In the genomic region with DNA sequence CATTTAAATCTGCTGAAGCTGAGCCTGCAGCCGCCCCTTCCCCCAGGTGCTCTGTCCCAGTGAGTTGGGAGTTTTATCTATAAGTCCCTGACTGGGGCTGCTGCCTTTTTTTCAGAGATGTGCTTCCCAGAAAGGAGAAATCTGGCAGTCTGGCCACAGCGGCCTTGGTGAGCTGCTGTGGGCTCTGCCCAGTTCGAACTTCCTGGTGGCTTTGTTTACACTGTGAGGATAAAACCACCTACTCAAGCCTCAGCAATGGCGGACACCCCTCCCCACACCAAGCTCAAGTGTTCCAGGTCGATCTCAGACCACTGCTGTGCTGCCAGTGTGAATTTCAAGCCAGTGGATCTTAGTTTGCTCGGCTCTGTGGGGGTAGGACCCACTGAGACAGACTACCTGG, we compare ENCODE assay signal across 24 cellular contexts.
DNase-seq lines count a peak whose midpoint lies in the region; ATAC-seq, FAIRE-seq and TF ChIP-seq lines count a peak whose summit lies in the region.
"Had no signal": no experiment of that assay in that cellular context is flagged by ENCODE, and none has a peak within 500 bp of the region (broad histone marks: within the 10 kb centered on the region; RNA-seq: fewer than 3 reads in every experiment).

No MANE protein-coding gene starts in this region.

- H2AK5ac ChIP-seq in mesendoderm (ENCODE audit: low read length), result no peak overlapping the region

- no peak for DNase-seq in HepG2 (ENCODE audit: low spot score)
- no peak for DNase-seq in right lobe of liver
- DNase-seq in endodermal cell, result peak; percentile 46
- DNase-seq in mesendoderm, result no peak
- DNase-seq in NOMO-1 treated with dmso at 0.1 percent for 144 hours (lab: John Stamatoyannopoulos, UW; ENCODE audit: unreplicated experiment), result no peak
- DNase-seq in NK-92 (lab: John Stamatoyannopoulos, UW; ENCODE audit: unreplicated experiment), result no peak
- no peak for DNase-seq in COR-L47 (lab: John Stamatoyannopoulos, UW)
- DNase-seq in NCI-H82 treated with DMSO at 0.1 percent for 48 hours (lab: John Stamatoyannopoulos, UW; ENCODE audit: unreplicated experiment), result no peak
- DNase-seq: CD4-positive, CD25-positive, alpha-beta regulatory T cell; DND-41; H7; Karpas-422; NCI-H1092; NCI-H1417 treated with DMSO at 0.1 percent for 48 hours; NCI-H1694 treated with DMSO at 0.1 percent for 48 hours; NCI-H526; NCI-H82; SHP77; T-cell had no signal

- no peak for TF ChIP-seq POLR2A in HepG2 (IDR thresholded peaks at IDR 0.05; ENCODE audit: insufficient read depth in 1 of 2, low read depth in 2 of 2, low read length in 2 of 2)
- no peak for TF ChIP-seq POLR2A in right lobe of liver (IDR thresholded peaks at IDR 0.05)

- peaks cover 20% of the 10 kb centered on the region for H3K27me3 Mint-ChIP-seq in endodermal cell (ENCODE audit: insufficient read depth)

- CTCF ChIA-PET in HepG2 (lab: Yijun Ruan, JAX; ENCODE audit: low intra/inter-chr PET ratio, low total read pairs), result no interaction called here

- no peak overlapping the region for H3K4ac ChIP-seq in mesendoderm (ENCODE audit: low read depth, low read length)

- H3K23ac ChIP-seq in mesendoderm (ENCODE audit: low read length), result no peak overlapping the region

- H3K27me3 ChIP-seq in HepG2 (ENCODE audit: control insufficient read depth in 1 of 2, insufficient read depth in 2 of 2, low read length in 2 of 2), result no peaks in the 10 kb centered on the region
- no peaks in the 10 kb centered on the region for H3K27me3 ChIP-seq in right lobe of liver
- H3K27me3 ChIP-seq in endodermal cell (ENCODE audit: control insufficient read depth, insufficient read depth, low read length, poor library complexity, severe bottlenecking), result no peaks in the 10 kb centered on the region
- no peaks in the 10 kb centered on the region for H3K27me3 ChIP-seq in mesendoderm (ENCODE audit: insufficient read depth, low read length, poor library complexity)
- H3K27me3 ChIP-seq: BLaER1 had no signal

- no peak overlapping the region for H2BK15ac ChIP-seq in mesendoderm (replicated peaks; ENCODE audit: low read depth)

- H3K36me3 ChIP-seq in HepG2 (replicated peaks in 1 of 2; ENCODE audit: control insufficient read depth in 1 of 2, insufficient read depth in 2 of 2, low read length in 2 of 2) (no peaks in the 10 kb centered on the region), right lobe of liver (no peaks in the 10 kb centered on the region), endodermal cell (ENCODE audit: control insufficient read depth, insufficient read depth, low read length) (no peaks in the 10 kb centered on the region), mesendoderm (ENCODE audit: control insufficient read depth, insufficient read depth, low read length) (no peaks in the 10 kb centered on the region)
- H3K36me3 ChIP-seq: BLaER1 had no signal

- H3K79me1 ChIP-seq in mesendoderm (ENCODE audit: low read length), result no peaks in the 10 kb centered on the region

- H3K36me3 Mint-ChIP-seq in endodermal cell (ENCODE audit: low read depth), result no peaks in the 10 kb centered on the region
- H3K36me3 Mint-ChIP-seq: CD4-positive, CD25-positive, alpha-beta regulatory T cell; T-cell had no signal

- H3K9ac ChIP-seq in HepG2 (ENCODE audit: insufficient read depth, low read depth, low read length), result no peak overlapping the region
- no peak overlapping the region for H3K9ac ChIP-seq in endodermal cell (ENCODE audit: extremely low read depth, low read length, poor library complexity, severe bottlenecking)
- no peak overlapping the region for H3K9ac ChIP-seq in mesendoderm (ENCODE audit: low read length)
- H3K9ac ChIP-seq: BLaER1 had no signal

- H2BK5ac ChIP-seq in mesendoderm (ENCODE audit: low read length), result no peak overlapping the region

- H3K27ac ChIP-seq in HepG2 (ENCODE audit: extremely low read length, insufficient read depth, low read length) (no peak overlapping the region), right lobe of liver (no peak overlapping the region), endodermal cell (ENCODE audit: low read depth, low read length) (no peak overlapping the region), mesendoderm (ENCODE audit: low read depth, low read length) (no peak overlapping the region)
- H3K27ac ChIP-seq: BLaER1, RWPE1 had no signal

- peak overlapping the region; percentile 67 for H3K56ac ChIP-seq in mesendoderm (ENCODE audit: low read length)

- H3K4me1 ChIP-seq in HepG2 (ENCODE audit: insufficient read depth, low read length), result peaks cover 12% of the 10 kb centered on the region; the same call in 1 of the 2 replicates
- H3K4me1 ChIP-seq in right lobe of liver, result no peaks in the 10 kb centered on the region
- H3K4me1 ChIP-seq in endodermal cell (ENCODE audit: control insufficient read depth, insufficient read depth, low read length), result peaks cover 3% of the 10 kb centered on the region
- peaks cover 2% of the 10 kb centered on the region for H3K4me1 ChIP-seq in mesendoderm (ENCODE audit: control insufficient read depth, low read depth, low read length)
- H3K4me1 ChIP-seq: BLaER1 had no signal

- intact Hi-C loops in HepG2 (cut with micrococcal nuclease; ENCODE audit: unreplicated experiment) (no loop called here), right lobe of liver (cut with DNase I) (no loop called here)

- no peak overlapping the region for H4K8ac ChIP-seq in mesendoderm (ENCODE audit: low read depth, low read length)

- TF ChIP-seq RAD21 in HepG2 (CRISPR knock-in tag; IDR thresholded peaks at IDR 0.05), result no peak

- H3K27ac Mint-ChIP-seq in endodermal cell, result no peak overlapping the region
- H3K27ac Mint-ChIP-seq: CD4-positive, CD25-positive, alpha-beta regulatory T cell; T-cell had no signal

- TF ChIP-seq EP300 in HepG2 (IDR thresholded peaks at IDR 0.05; ENCODE audit: low read depth in 2 of 2, low read length in 2 of 2) (no peak), HepG2 (CRISPR knock-in tag; IDR thresholded peaks at IDR 0.05; ENCODE audit: borderline replicate concordance) (no peak)

- in situ Hi-C loops in HepG2 (cut with HindIII; ENCODE audit: extremely low pct_ligation_motif_present, low pct_unique_long_range_greater_than_20kb), result no loop called here

- ATAC-seq in HepG2, result peak; percentile 26; the same call in 1 of the 3 replicates
- ATAC-seq in right lobe of liver, result no peak
- ATAC-seq: Panc1, T-cell had no signal

- H3K9me3 Mint-ChIP-seq in endodermal cell, result no peaks in the 10 kb centered on the region
- H3K9me3 Mint-ChIP-seq: T-cell had no signal

- WGBS in HepG2 (ENCODE audit: low lambda C conversion rate), result no CpG with 5 or more reads among the region's 6 CpGs
- 80% methylated on average over 1 of the region's 6 CpGs for WGBS in right lobe of liver (ENCODE audit: insufficient coverage, low coverage, low lambda C conversion rate, missing lambda C conversion rate)
- 84 to 88% methylated on average over 3 to 6 of the region's 6 CpGs for WGBS in endodermal cell (ENCODE audit: insufficient coverage in 1 of 2, insufficient read length in 1 of 2), 2 experiments
- no CpG with 5 or more reads among the region's 6 CpGs for WGBS in mesendoderm (ENCODE audit: extremely low coverage, insufficient coverage, low lambda C conversion rate)

- H3K4me1 Mint-ChIP-seq in endodermal cell, result peaks cover 12% of the 10 kb centered on the region
- H3K4me1 Mint-ChIP-seq: CD4-positive, CD25-positive, alpha-beta regulatory T cell; T-cell had no signal

- FAIRE-seq in HepG2 (lab: Jason Lieb, UNC), result no peak
- FAIRE-seq: A204.1, GM12892 had no signal

- BruUV-seq in HepG2 (replicated peaks; lab: Mats Ljungman, UMichigan), result no TSS peak

- H4K20me1 ChIP-seq in HepG2 (ENCODE audit: insufficient read depth, low read length), result no peaks in the 10 kb centered on the region
- H4K20me1 ChIP-seq: BLaER1 had no signal

- peak overlapping the region; percentile 39 for H3K18ac ChIP-seq in mesendoderm (ENCODE audit: low read length)

- H3K9me3 ChIP-seq in HepG2 (ENCODE audit: low read length) (no peaks in the 10 kb centered on the region), right lobe of liver (no peaks in the 10 kb centered on the region), endodermal cell (ENCODE audit: control insufficient read depth, low read length) (no peaks in the 10 kb centered on the region)
- H3K9me3 ChIP-seq: BLaER1 had no signal

- TF ChIP-seq CTCF in HepG2 (CRISPR knock-in tag; IDR thresholded peaks at IDR 0.05), result no peak
- no peak for TF ChIP-seq CTCF in right lobe of liver (IDR thresholded peaks at IDR 0.05)
- TF ChIP-seq CTCF in endodermal cell (conservative IDR thresholded peaks at IDR 0.05), result no peak

- H3K79me2 ChIP-seq in HepG2 (ENCODE audit: insufficient read depth, low read length) (no peaks in the 10 kb centered on the region), mesendoderm (ENCODE audit: control insufficient read depth, insufficient read depth, low read length) (no peaks in the 10 kb centered on the region)

- H3K4me2 ChIP-seq in HepG2 (ENCODE audit: low read depth, low read length) (peak overlapping the region; percentile 64), mesendoderm (ENCODE audit: low read length) (no peak overlapping the region)
- H3K4me2 ChIP-seq: BLaER1 had no signal

- no peak overlapping the region for H2BK120ac ChIP-seq in mesendoderm (ENCODE audit: low read depth, low read length)

- H3K4me3 ChIP-seq in HepG2 (replicated peaks in 1 of 3; ENCODE audit: insufficient read depth in 1 of 3, low read depth in 2 of 3, low read length in 3 of 3), result peak overlapping the region in 1 of 3 experiments; percentile 23; a peak in 1 of 6 replicates
- no peak overlapping the region for H3K4me3 ChIP-seq in right lobe of liver
- H3K4me3 ChIP-seq in endodermal cell (ENCODE audit: low read length), result no peak overlapping the region
- H3K4me3 ChIP-seq in mesendoderm (ENCODE audit: low read length), result no peak overlapping the region
- H3K4me3 ChIP-seq: BLaER1 had no signal

- no peak overlapping the region for H4K5ac ChIP-seq in mesendoderm (ENCODE audit: low read length)

- POLR2A ChIA-PET in HepG2 (lab: Yijun Ruan, JAX), result interaction anchor here (1.1 kb wide), 1 partner anchor 10 kb away, joined by 4 read pairs; no protein-coding TSS in a partner anchor

- no peak overlapping the region for H2AFZ ChIP-seq in HepG2 (ENCODE audit: low read length)

- H3K4me3 Mint-ChIP-seq in endodermal cell, result no peak overlapping the region
- H3K4me3 Mint-ChIP-seq: CD4-positive, CD25-positive, alpha-beta regulatory T cell; T-cell had no signal

TF ChIP-seq in HepG2, 621 proteins besides CTCF, POLR2A, EP300 and RAD21 (continues in another document):
- TF ChIP-seq KDM5A (IDR thresholded peaks at IDR 0.05; ENCODE audit: borderline replicate concordance, low read length), result no peak
- no peak for TF ChIP-seq ZSCAN9 (CRISPR knock-in tag; IDR thresholded peaks at IDR 0.05; ENCODE audit: borderline replicate concordance)
- TF ChIP-seq ELF3 (CRISPR knock-in tag; IDR thresholded peaks at IDR 0.05), result peak; percentile 55; the same call in 1 of the 2 replicates
- TF ChIP-seq YY1 (IDR thresholded peaks at IDR 0.05; ENCODE audit: insufficient read depth, insufficient replicate concordance, low read depth, low read length), result peak; percentile 33
